ENCODE assay signal across 16 cellular contexts in the genomic region with DNA sequence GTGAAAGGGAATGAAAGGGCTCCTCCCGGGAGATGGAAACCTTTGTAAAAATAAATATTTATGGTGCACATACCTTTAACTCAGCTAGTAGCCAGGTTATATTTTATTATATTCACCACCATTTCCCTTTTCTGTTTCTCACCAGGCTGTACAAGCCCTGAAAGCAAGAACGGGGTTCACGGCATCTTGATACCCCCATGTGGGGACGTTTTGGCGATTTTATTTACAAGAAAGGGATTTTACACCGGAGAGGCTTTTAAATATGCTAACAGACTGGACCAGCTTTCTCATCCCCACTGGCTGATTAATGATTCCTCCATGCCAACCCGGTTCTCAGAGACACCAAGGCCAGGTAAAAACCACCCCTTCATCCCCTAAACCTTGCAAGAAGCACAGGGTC. TPM values are rescaled to one million over a fixed set of nuclear protein-coding genes. Genes with fewer than 3 reads are reported as not detected.
DNase-seq lines count a peak whose midpoint lies in the region; ATAC-seq and TF ChIP-seq lines count a peak whose summit lies in the region.
"Had no signal": no experiment of that assay in that cellular context is flagged by ENCODE, and none has a peak within 500 bp of the region (broad histone marks: within the 10 kb centered on the region; RNA-seq: fewer than 3 reads in every experiment).

No MANE protein-coding gene starts in this region.

- no peaks in the 10 kb centered on the region for H3K36me3 ChIP-seq in MM.1S (replicated peaks; ENCODE audit: insufficient read depth, low read length)
- no peaks in the 10 kb centered on the region for H3K36me3 ChIP-seq in endodermal cell (ENCODE audit: control insufficient read depth, insufficient read depth, low read length)
- H3K36me3 ChIP-seq: left ventricle myocardium inferior had no signal

- H3K27ac ChIP-seq in CD4-positive, alpha-beta T cell (ENCODE audit: low read depth, low read length): no peak overlapping the region
- no peak overlapping the region for H3K27ac ChIP-seq in MM.1S (ENCODE audit: low read length)
- no peak overlapping the region for H3K27ac ChIP-seq in endodermal cell (ENCODE audit: low read depth, low read length)
- H3K27ac ChIP-seq: left ventricle myocardium inferior had no signal

- H3F3A ChIP-seq in MM.1S (ENCODE audit: insufficient read depth, low read length): no peaks in the 10 kb centered on the region

- ATAC-seq in CD4-positive, alpha-beta T cell (ENCODE audit: poor library complexity): no peak
- ATAC-seq in naive thymus-derived CD8-positive, alpha-beta T cell: no peak
- ATAC-seq in GM18870 (IDR thresholded peaks at IDR 0.05; ENCODE audit: unreplicated experiment) (no peak), SK-N-SH treated with all-trans-retinoic acid at 6 μM for 48 hours (no peak), HG02970 (IDR thresholded peaks at IDR 0.05; ENCODE audit: low FRiP score, unreplicated experiment) (no peak)

- H3K27me3 Mint-ChIP-seq in CD4-positive, alpha-beta T cell: peaks cover 34% of the 10 kb centered on the region
- H3K27me3 Mint-ChIP-seq in endodermal cell (ENCODE audit: insufficient read depth): peaks cover 52% of the 10 kb centered on the region
- H3K27me3 Mint-ChIP-seq in naive thymus-derived CD8-positive, alpha-beta T cell: peaks cover 6 to 30% (median 11%) of the 10 kb centered on the region in 5 donors

- H3K4me2 ChIP-seq in MM.1S (ENCODE audit: low read depth, low read length): peak overlapping the region; percentile 66

- no peak overlapping the region for H3K27ac Mint-ChIP-seq in CD4-positive, alpha-beta T cell
- no peak overlapping the region for H3K27ac Mint-ChIP-seq in endodermal cell
- no peak overlapping the region for H3K27ac Mint-ChIP-seq in naive thymus-derived CD8-positive, alpha-beta T cell
- H3K27ac Mint-ChIP-seq: activated T-helper 1 cell treated with anti-CD3 and anti-CD28 coated beads, Interleukin-12 subunit alpha, Interleukin-12 subunit beta, Interleukin-2, Interleukin-4 antibody, amounts not matched to agents 30 ng/mL and 10 ng/mL and 1 ng/mL, durations not matched to agents 14 hours and 24 hours and 36 hours had no signal

- no peaks in the 10 kb centered on the region for H3K9me3 Mint-ChIP-seq in CD4-positive, alpha-beta T cell
- no peaks in the 10 kb centered on the region for H3K9me3 Mint-ChIP-seq in endodermal cell
- no peaks in the 10 kb centered on the region for H3K9me3 Mint-ChIP-seq in naive thymus-derived CD8-positive, alpha-beta T cell
- H3K9me3 Mint-ChIP-seq: activated T-helper 1 cell treated with anti-CD3 and anti-CD28 coated beads, Interleukin-12 subunit alpha, Interleukin-12 subunit beta, Interleukin-2, Interleukin-4 antibody, amounts not matched to agents 30 ng/mL and 10 ng/mL and 1 ng/mL, durations not matched to agents 14 hours and 24 hours and 36 hours had no signal

- POLR2A ChIA-PET in CD4-positive, alpha-beta T cell (lab: Charles Lee): interaction anchor here (0.6 to 2.3 kb wide), 4 partner anchors 24 to 154 kb away, joined by 3 to 6 read pairs (median 4); a partner anchor contains a TSS
- POLR2A ChIA-PET in naive thymus-derived CD8-positive, alpha-beta T cell (lab: Charles Lee): no interaction called here

- H3K36me3 Mint-ChIP-seq in CD4-positive, alpha-beta T cell (ENCODE audit: low read depth): no peaks in the 10 kb centered on the region
- no peaks in the 10 kb centered on the region for H3K36me3 Mint-ChIP-seq in endodermal cell (ENCODE audit: low read depth)
- no peaks in the 10 kb centered on the region for H3K36me3 Mint-ChIP-seq in naive thymus-derived CD8-positive, alpha-beta T cell

- H3K4me3 ChIP-seq in MM.1S (ENCODE audit: low read length) (peak overlapping the region; percentile 57), endodermal cell (ENCODE audit: low read length) (peak overlapping the region; percentile 38)
- H3K4me3 ChIP-seq: left ventricle myocardium inferior had no signal

- H3K9ac ChIP-seq in MM.1S (ENCODE audit: low read length) (peak overlapping the region; percentile 21; the same call in 1 of the 2 replicates), endodermal cell (ENCODE audit: extremely low read depth, low read length, poor library complexity, severe bottlenecking) (no peak overlapping the region)

- H3K9me2 ChIP-seq in MM.1S (replicated peaks; ENCODE audit: insufficient read depth, low read length): no peaks in the 10 kb centered on the region

- no peaks in the 10 kb centered on the region for H3K79me2 ChIP-seq in MM.1S (ENCODE audit: low read length)

- H4K20me1 ChIP-seq in MM.1S (ENCODE audit: insufficient read depth, low read length): no peaks in the 10 kb centered on the region

- no peaks in the 10 kb centered on the region for H3K9me3 ChIP-seq in CD4-positive, alpha-beta T cell (ENCODE audit: control insufficient read depth, low read length)
- H3K9me3 ChIP-seq in MM.1S (replicated peaks; ENCODE audit: insufficient read depth, low read length) (no peaks in the 10 kb centered on the region), endodermal cell (ENCODE audit: control insufficient read depth, low read length) (no peaks in the 10 kb centered on the region)
- H3K9me3 ChIP-seq: left ventricle myocardium inferior had no signal

- CTCF ChIA-PET in CD4-positive, alpha-beta T cell (lab: Charles Lee): no interaction called here

- no peak for TF ChIP-seq CTCF in CD4-positive, alpha-beta T cell (IDR thresholded peaks at IDR 0.05)
- no peak for TF ChIP-seq CTCF in MM.1S (IDR thresholded peaks at IDR 0.05; ENCODE audit: low read length)
- TF ChIP-seq CTCF in endodermal cell (conservative IDR thresholded peaks at IDR 0.05): no peak

- intact Hi-C loops in CD4-positive, alpha-beta T cell (cut with DNase I, micrococcal nuclease): no loop called here

- no peaks in the 10 kb centered on the region for H3K27me3 ChIP-seq in CD4-positive, alpha-beta T cell (ENCODE audit: control insufficient read depth, insufficient read depth, low read length)
- H3K27me3 ChIP-seq in MM.1S (replicated peaks; ENCODE audit: insufficient read depth, low read length): no peaks in the 10 kb centered on the region
- peaks cover 50% of the 10 kb centered on the region for H3K27me3 ChIP-seq in endodermal cell (ENCODE audit: control insufficient read depth, insufficient read depth, low read length, poor library complexity, severe bottlenecking)

- H3K4me1 Mint-ChIP-seq in CD4-positive, alpha-beta T cell (ENCODE audit: low read depth): peaks cover 11% of the 10 kb centered on the region
- peaks cover 7% of the 10 kb centered on the region for H3K4me1 Mint-ChIP-seq in endodermal cell
- H3K4me1 Mint-ChIP-seq in naive thymus-derived CD8-positive, alpha-beta T cell: peaks cover 2 to 11% (median 9%) of the 10 kb centered on the region in 4 donors

- H3K4me1 ChIP-seq in MM.1S (ENCODE audit: low read length) (peaks cover 7% of the 10 kb centered on the region; the same call in 1 of the 2 replicates), endodermal cell (ENCODE audit: control insufficient read depth, insufficient read depth, low read length) (no peaks in the 10 kb centered on the region)
- H3K4me1 ChIP-seq: left ventricle myocardium inferior had no signal

- H3K4me3 Mint-ChIP-seq in CD4-positive, alpha-beta T cell: peak overlapping the region; percentile 70
- H3K4me3 Mint-ChIP-seq in endodermal cell: peak overlapping the region; percentile 46
- H3K4me3 Mint-ChIP-seq in naive thymus-derived CD8-positive, alpha-beta T cell: peak overlapping the region in 8 of 10 donors; percentile 10 to 69 (median 54)
- H3K4me3 Mint-ChIP-seq: activated T-helper 1 cell treated with anti-CD3 and anti-CD28 coated beads, Interleukin-12 subunit alpha, Interleukin-12 subunit beta, Interleukin-2, Interleukin-4 antibody, amounts not matched to agents 30 ng/mL and 10 ng/mL and 1 ng/mL, durations not matched to agents 14 hours and 24 hours and 36 hours had no signal

- H2AFZ ChIP-seq in MM.1S (ENCODE audit: low read length): peak overlapping the region; percentile 68

- 76% methylated on average over 7 of the region's 7 CpGs; no CpG with 5 or more reads in 1 of the 2 experiments for whole genome bisulfite sequencing in endodermal cell (ENCODE audit: insufficient coverage in 1 of 2, insufficient read length in 1 of 2), 2 experiments

- DNase-seq in CD4-positive, alpha-beta T cell: no peak
- no peak for DNase-seq in MM.1S
- DNase-seq in endodermal cell: no peak
- DNase-seq in naive thymus-derived CD8-positive, alpha-beta T cell: no peak
- DNase-seq in NCI-H146 treated with DMSO at 0.1 percent for 48 hours (lab: John Stamatoyannopoulos, UW; ENCODE audit: unreplicated experiment): no peak
- DNase-seq: cortex of kidney; hippocampal formation; left ventricle myocardium inferior; Right ventricle myocardium superior; stimulated activated naive CD4-positive, alpha-beta T cell treated with Interleukin-2 at 50 U/mL for 16 hours had no signal

TF ChIP-seq in SK-N-SH treated with all-trans-retinoic acid at 6 μM for 48 hours, 23 proteins besides CTCF, POLR2A, EP300 and RAD21 (continues in another document):
- TF ChIP-seq, protein P1, sequence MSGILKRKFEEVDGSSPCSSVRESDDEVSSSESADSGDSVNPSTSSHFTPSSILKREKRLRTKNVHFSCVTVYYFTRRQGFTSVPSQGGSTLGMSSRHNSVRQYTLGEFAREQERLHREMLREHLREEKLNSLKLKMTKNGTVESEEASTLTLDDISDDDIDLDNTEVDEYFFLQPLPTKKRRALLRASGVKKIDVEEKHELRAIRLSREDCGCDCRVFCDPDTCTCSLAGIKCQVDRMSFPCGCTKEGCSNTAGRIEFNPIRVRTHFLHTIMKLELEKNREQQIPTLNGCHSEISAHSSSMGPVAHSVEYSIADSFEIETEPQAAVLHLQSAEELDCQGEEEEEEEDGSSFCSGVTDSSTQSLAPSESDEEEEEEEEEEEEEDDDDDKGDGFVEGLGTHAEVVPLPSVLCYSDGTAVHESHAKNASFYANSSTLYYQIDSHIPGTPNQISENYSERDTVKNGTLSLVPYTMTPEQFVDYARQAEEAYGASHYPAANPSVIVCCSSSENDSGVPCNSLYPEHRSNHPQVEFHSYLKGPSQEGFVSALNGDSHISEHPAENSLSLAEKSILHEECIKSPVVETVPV (CRISPR knock-in tag; IDR thresholded peaks at IDR 0.05): no peak

RNA-seq across cellular contexts. Expression of a gene that starts 19.2 kb away (rescaled TPM):
- not detected for total RNA-seq in CD4-positive, alpha-beta T cell
- total RNA-seq in endodermal cell: not detected
- polyA plus RNA-seq in endodermal cell (2013, experiment 1 of 2): not detected
- polyA plus RNA-seq in endodermal cell (2013, experiment 2 of 2): not detected
- total RNA-seq in naive thymus-derived CD8-positive, alpha-beta T cell: not detected
- polyA plus RNA-seq in naive thymus-derived CD8-positive, alpha-beta T cell: not detected
- total RNA-seq: activated T-helper 1 cell treated with anti-CD3 and anti-CD28 coated beads, Interleukin-12 subunit alpha, Interleukin-12 subunit beta, Interleukin-2, Interleukin-4 antibody, amounts not matched to agents 30 ng/mL and 10 ng/mL and 1 ng/mL, durations not matched to agents 14 hours and 24 hours and 36 hours; left ventricle myocardium inferior; M059J; Right ventricle myocardium superior; skeletal muscle tissue had no signal

RNA-seq across cellular contexts. Expression of a gene that starts 48.0 kb away (rescaled TPM):
- 10 to 100 TPM; 16.5 to 19.0 TPM for total RNA-seq in CD4-positive, alpha-beta T cell
- total RNA-seq in endodermal cell: 10 to 100 TPM; 38.0 to 44.4 TPM
- polyA plus RNA-seq in endodermal cell (2013, experiment 1 of 2): 46.3 TPM
- 46.5 TPM for polyA plus RNA-seq in endodermal cell (2013, experiment 2 of 2)
- total RNA-seq in naive thymus-derived CD8-positive, alpha-beta T cell: 10 to 100 TPM; 37.8 to 39.6 TPM
- 10 to 100 TPM; 60.7 to 68.4 (median 64.1) TPM for polyA plus RNA-seq in naive thymus-derived CD8-positive, alpha-beta T cell
